Comparison of ENCODE assay signal across 15 cellular contexts in genomic region chr1:19646771-19647319, GRCh38. TPM values are rescaled to one million over a fixed set of nuclear protein-coding genes. Genes with fewer than 3 reads are reported as not detected.
DNase-seq lines count a peak whose midpoint lies in the region; ATAC-seq, FAIRE-seq and TF ChIP-seq lines count a peak whose summit lies in the region.
"Had no signal": no experiment of that assay in that cellular context is flagged by ENCODE, and none has a peak within 500 bp of the region (broad histone marks: within the 10 kb centered on the region; RNA-seq: fewer than 3 reads in every experiment).

No MANE protein-coding gene starts in this region.

- H3K4me1 ChIP-seq in uterus, result peaks cover 5 to 33% of the 10 kb centered on the region in 2 donors

- H3K27me3 ChIP-seq in uterus, result no peaks in the 10 kb centered on the region

- peak overlapping the region; percentile 17 for H3K4me3 Mint-ChIP-seq in natural killer cell
- no peak overlapping the region for H3K4me3 Mint-ChIP-seq in natural killer cell treated with Interleukin-12 subunit alpha and Interleukin-12 subunit beta and Interleukin-15 and Interleukin-18, amount 100 ng/mL, for 72 hours
- H3K4me3 Mint-ChIP-seq in central memory CD8-positive, alpha-beta T cell, result peak overlapping the region; percentile 98
- H3K4me3 Mint-ChIP-seq in naive thymus-derived CD8-positive, alpha-beta T cell, result peak overlapping the region; percentile 51 to 95 (median 74)

- no peak overlapping the region for H3K27ac Mint-ChIP-seq in natural killer cell
- no peak overlapping the region for H3K27ac Mint-ChIP-seq in natural killer cell treated with Interleukin-12 subunit alpha and Interleukin-12 subunit beta and Interleukin-15 and Interleukin-18, amount 100 ng/mL, for 72 hours
- peak overlapping the region; percentile 64 for H3K27ac Mint-ChIP-seq in central memory CD8-positive, alpha-beta T cell (ENCODE audit: low read depth)
- peak overlapping the region; percentile 26 to 98 (median 86) for H3K27ac Mint-ChIP-seq in naive thymus-derived CD8-positive, alpha-beta T cell

- no peak for TF ChIP-seq POLR2A in uterus (IDR thresholded peaks at IDR 0.05)

- no peaks in the 10 kb centered on the region for H3K36me3 ChIP-seq in uterus
- H3K36me3 ChIP-seq: BLaER1 treated with 17β-estradiol and CSF1 and Interleukin-3, amounts not matched to agents 10 nM and 100 nM had no signal

- peak overlapping the region in 1 of 2 donors; percentile 71 for H3K4me3 ChIP-seq in uterus
- H3K4me3 ChIP-seq: BLaER1 treated with 17β-estradiol and CSF1 and Interleukin-3, amounts not matched to agents 10 nM and 100 nM had no signal

- TF ChIP-seq CTCF in natural killer cell (IDR thresholded peaks at IDR 0.05) (no peak), uterus (IDR thresholded peaks at IDR 0.05) (no peak)

- POLR2A ChIA-PET in naive thymus-derived CD8-positive, alpha-beta T cell (lab: Charles Lee), result interaction anchor here (2.0 to 7.1 kb wide), 2 partner anchors 49 to 178 kb away, joined by 8 to 59 read pairs; a partner anchor contains a TSS

- no peaks in the 10 kb centered on the region for H3K9me3 ChIP-seq in uterus
- H3K9me3 ChIP-seq: BLaER1 treated with 17β-estradiol and CSF1 and Interleukin-3, amounts not matched to agents 10 nM and 100 nM had no signal

- ATAC-seq in natural killer cell, result no peak
- ATAC-seq in natural killer cell treated with Interleukin-12 subunit alpha and Interleukin-12 subunit beta and Interleukin-15 and Interleukin-18, amount 100 ng/mL, for 72 hours, result no peak
- ATAC-seq in central memory CD8-positive, alpha-beta T cell (replicated peaks; ENCODE audit: extremely low read depth, poor library complexity, severe bottlenecking), result no peak
- ATAC-seq in naive thymus-derived CD8-positive, alpha-beta T cell, result no peak
- ATAC-seq: left cardiac atrium had no signal

- peaks cover 11 to 20% of the 10 kb centered on the region in 2 donors for H3K27me3 Mint-ChIP-seq in natural killer cell (ENCODE audit: low read depth in 2 of 2)
- H3K27me3 Mint-ChIP-seq in natural killer cell treated with Interleukin-12 subunit alpha and Interleukin-12 subunit beta and Interleukin-15 and Interleukin-18, amount 100 ng/mL, for 72 hours, result peaks cover 13 to 18% of the 10 kb centered on the region in 2 donors
- H3K27me3 Mint-ChIP-seq in central memory CD8-positive, alpha-beta T cell, result peaks cover 25% of the 10 kb centered on the region
- H3K27me3 Mint-ChIP-seq in naive thymus-derived CD8-positive, alpha-beta T cell, result peaks cover 0 to 12% (median 0%) of the 10 kb centered on the region in 5 donors

- no peaks in the 10 kb centered on the region for H3K36me3 Mint-ChIP-seq in natural killer cell
- no peaks in the 10 kb centered on the region for H3K36me3 Mint-ChIP-seq in natural killer cell treated with Interleukin-12 subunit alpha and Interleukin-12 subunit beta and Interleukin-15 and Interleukin-18, amount 100 ng/mL, for 72 hours
- peaks cover 12% of the 10 kb centered on the region for H3K36me3 Mint-ChIP-seq in central memory CD8-positive, alpha-beta T cell (ENCODE audit: insufficient read depth)
- peaks cover 0 to 4% (median 0%) of the 10 kb centered on the region in 3 donors for H3K36me3 Mint-ChIP-seq in naive thymus-derived CD8-positive, alpha-beta T cell

- FAIRE-seq in urothelium cell line (lab: Jason Lieb, UNC), result no peak

- intact Hi-C loops in natural killer cell (cut with micrococcal nuclease) (loop anchor here (5.0 kb wide), 1 partner anchor 50 kb away; a partner anchor contains a TSS), uterus (cut with DNase I; ENCODE audit: low total_unique reads) (loop anchor here (5.0 to 10.0 kb wide), 2 partner anchors 162 to 255 kb away; partner anchors contain the start of gene CAPZB)

- H3K4me1 Mint-ChIP-seq in natural killer cell, result peaks cover 19 to 23% of the 10 kb centered on the region in 2 donors
- H3K4me1 Mint-ChIP-seq in natural killer cell treated with Interleukin-12 subunit alpha and Interleukin-12 subunit beta and Interleukin-15 and Interleukin-18, amount 100 ng/mL, for 72 hours (ENCODE audit: low read depth in 2 of 2), result peaks cover 9 to 12% of the 10 kb centered on the region in 2 donors
- H3K4me1 Mint-ChIP-seq in central memory CD8-positive, alpha-beta T cell, result peaks cover 19% of the 10 kb centered on the region
- peaks cover 16 to 48% (median 40%) of the 10 kb centered on the region in 4 donors for H3K4me1 Mint-ChIP-seq in naive thymus-derived CD8-positive, alpha-beta T cell

- no peak for DNase-seq in natural killer cell
- no peak for DNase-seq in natural killer cell treated with Interleukin-12 subunit alpha and Interleukin-12 subunit beta and Interleukin-15 and Interleukin-18, amount 100 ng/mL, for 72 hours (ENCODE audit: low spot score)
- no peak for DNase-seq in central memory CD8-positive, alpha-beta T cell (ENCODE audit: low spot score in 2 of 2)
- no peak for DNase-seq in naive thymus-derived CD8-positive, alpha-beta T cell
- no peak for DNase-seq in uterus
- no peak for DNase-seq in inferior parietal cortex (ENCODE audit: extremely low spot score)
- no peak for DNase-seq in urothelium cell line (ENCODE audit: low spot score)
- no peak for DNase-seq in DMS53 (lab: John Stamatoyannopoulos, UW)
- DNase-seq: activated CD4-positive, alpha-beta T cell treated with anti-CD3 and anti-CD28 coated beads for 4 hours; anterior cingulate cortex; NCI-H1417 had no signal

- H3K27ac ChIP-seq in uterus, result peak overlapping the region; percentile 96 to 97
- H3K27ac ChIP-seq: BLaER1 treated with 17β-estradiol and CSF1 and Interleukin-3, amounts not matched to agents 10 nM and 100 nM had no signal

- H3K9me3 Mint-ChIP-seq in natural killer cell, result no peaks in the 10 kb centered on the region
- no peaks in the 10 kb centered on the region for H3K9me3 Mint-ChIP-seq in natural killer cell treated with Interleukin-12 subunit alpha and Interleukin-12 subunit beta and Interleukin-15 and Interleukin-18, amount 100 ng/mL, for 72 hours
- H3K9me3 Mint-ChIP-seq in central memory CD8-positive, alpha-beta T cell, result no peaks in the 10 kb centered on the region
- no peaks in the 10 kb centered on the region for H3K9me3 Mint-ChIP-seq in naive thymus-derived CD8-positive, alpha-beta T cell

RNA-seq across cellular contexts. Expression of gene NBL1, which starts 2.7 kb away (rescaled TPM):
- total RNA-seq in natural killer cell, result 10 to 100 TPM; 10.7 to 18.4 (median 11.4) TPM
- total RNA-seq in natural killer cell treated with Interleukin-12 subunit alpha and Interleukin-12 subunit beta and Interleukin-15 and Interleukin-18, amount 100 ng/mL, for 72 hours, result 10 to 100 TPM in 1 of 2 donors, 1 to 10 TPM in 1; 9.3 to 24.4 TPM
- total RNA-seq in naive thymus-derived CD8-positive, alpha-beta T cell, result 10 to 100 TPM; 17.6 to 19.3 TPM
- 10 to 100 TPM in 1 of 3 donors, 1 to 10 TPM in 2; 7.7 to 14.0 (median 8.6) TPM for polyA plus RNA-seq in naive thymus-derived CD8-positive, alpha-beta T cell
- 100 to 1,000 TPM in 1 of 4 donors, 10 to 100 TPM in 3; 54.1 to 222 (median 71.1) TPM for total RNA-seq in uterus

RNA-seq across cellular contexts. Expression of gene HTR6, which starts 17.8 kb away (rescaled TPM):
- under 1 TPM in 1 of 3 donors, not detected in 2; 0.18 TPM for total RNA-seq in natural killer cell
- not detected for total RNA-seq in natural killer cell treated with Interleukin-12 subunit alpha and Interleukin-12 subunit beta and Interleukin-15 and Interleukin-18, amount 100 ng/mL, for 72 hours
- total RNA-seq in naive thymus-derived CD8-positive, alpha-beta T cell, result not detected
- under 1 TPM in 2 of 3 donors, not detected in 1; 0.20 to 0.38 TPM for polyA plus RNA-seq in naive thymus-derived CD8-positive, alpha-beta T cell
- total RNA-seq in uterus, result not detected
- total RNA-seq: left cardiac atrium, pulmonary artery endothelial cell, ureter had no signal

Comparison
In these comparisons a context has a peak if more than half of its experiments do, and no peak if none do; other contexts are left out.
1. H3K27ac Mint-ChIP-seq: peak in central memory CD8-positive, alpha-beta T cell (single experiment) and naive thymus-derived CD8-positive, alpha-beta T cell (10 of 10); none in natural killer cell (0 of 2) and natural killer cell treated with Interleukin-12 subunit alpha and Interleukin-12 subunit beta and Interleukin-15 and Interleukin-18, amount 100 ng/mL, for 72 hours (0 of 2).